Comparison of ENCODE assay signal across 8 cellular contexts in genomic region chr7:47291461-47292051, GRCh38.
A peak's percentile ranks its signal among the peaks of the same experiment; 100 is the strongest.
DNase-seq lines count a peak whose midpoint lies in the region; ATAC-seq and TF ChIP-seq lines count a peak whose summit lies in the region.

No MANE protein-coding gene starts in this region.

- H3K27me3 Mint-ChIP-seq in activated naive CD8-positive, alpha-beta T cell: no peaks in the 10 kb centered on the region
- no peaks in the 10 kb centered on the region for H3K27me3 Mint-ChIP-seq in memory B cell
- no peaks in the 10 kb centered on the region for H3K27me3 Mint-ChIP-seq in CD4-positive, alpha-beta memory T cell

- DNase-seq in GM06990 (ENCODE audit: extremely low read depth, insufficient read length): peak; percentile 37
- no peak for DNase-seq in memory B cell (ENCODE audit: low spot score in 2 of 2)
- no peak for DNase-seq in activated naive CD4-positive, alpha-beta T cell treated with Interleukin-2 at 50 U/mL for 16 hours
- no peak for DNase-seq in CD4-positive, alpha-beta memory T cell
- no peak for DNase-seq in NCI-H1436 (lab: John Stamatoyannopoulos, UW)

- POLR2A ChIA-PET in CD4-positive, alpha-beta memory T cell (lab: Charles Lee; ENCODE audit: partially characterized antibody): no interaction called here

- no peak overlapping the region for H3K4me3 Mint-ChIP-seq in activated naive CD8-positive, alpha-beta T cell
- H3K4me3 Mint-ChIP-seq in memory B cell: no peak overlapping the region
- H3K4me3 Mint-ChIP-seq in CD4-positive, alpha-beta memory T cell: no peak overlapping the region

- no peaks in the 10 kb centered on the region for H3K27me3 ChIP-seq in GM06990 (replicated peaks; ENCODE audit: control insufficient read depth, insufficient read depth, low read length)
- H3K27me3 ChIP-seq in CD4-positive, alpha-beta memory T cell (ENCODE audit: insufficient read depth, low read length): no peaks in the 10 kb centered on the region

- peak overlapping the region; percentile 59 for H3K27ac Mint-ChIP-seq in activated naive CD8-positive, alpha-beta T cell
- peak overlapping the region; percentile 46 for H3K27ac Mint-ChIP-seq in memory B cell
- H3K27ac Mint-ChIP-seq in CD4-positive, alpha-beta memory T cell: no peak overlapping the region

- intact Hi-C loops in CD4-positive, alpha-beta memory T cell (cut with micrococcal nuclease): no loop called here

- no peak overlapping the region for H3K4me3 ChIP-seq in GM06990 (replicated peaks; ENCODE audit: low read depth, low read length)
- no peak overlapping the region for H3K4me3 ChIP-seq in CD4-positive, alpha-beta memory T cell (ENCODE audit: low read length in 2 of 2)

- TF ChIP-seq CTCF in GM06990 (IDR thresholded peaks at IDR 0.05; ENCODE audit: insufficient read depth, low read length, poor library complexity, severe bottlenecking): no peak

- no peaks in the 10 kb centered on the region for H3K36me3 ChIP-seq in GM06990 (ENCODE audit: control insufficient read depth, insufficient read depth, low read length)
- H3K36me3 ChIP-seq in CD4-positive, alpha-beta memory T cell (ENCODE audit: insufficient read depth, low read length): no peaks in the 10 kb centered on the region

- peaks cover 15% of the 10 kb centered on the region for H3K4me1 Mint-ChIP-seq in activated naive CD8-positive, alpha-beta T cell (ENCODE audit: low read depth)
- H3K4me1 Mint-ChIP-seq in memory B cell: peaks cover 7% of the 10 kb centered on the region
- H3K4me1 Mint-ChIP-seq in CD4-positive, alpha-beta memory T cell: no peaks in the 10 kb centered on the region

- H3K27ac ChIP-seq in CD4-positive, alpha-beta memory T cell (ENCODE audit: low read depth, low read length): no peak overlapping the region

- CTCF ChIA-PET in CD4-positive, alpha-beta memory T cell (lab: Charles Lee; ENCODE audit: partially characterized antibody): no interaction called here

- no peaks in the 10 kb centered on the region for H3K9me3 ChIP-seq in CD4-positive, alpha-beta memory T cell (ENCODE audit: control insufficient read depth in 1 of 2, low read length in 2 of 2)

- peak; percentile 93 for ATAC-seq in GM21367 (IDR thresholded peaks at IDR 0.05; ENCODE audit: unreplicated experiment)
- ATAC-seq in HG03565 (IDR thresholded peaks at IDR 0.05; ENCODE audit: unreplicated experiment): peak; percentile 92
- peak; percentile 5 for ATAC-seq in memory B cell (ENCODE audit: low read depth)

- H3K4me1 ChIP-seq in CD4-positive, alpha-beta memory T cell (ENCODE audit: insufficient read depth, low read length): no peaks in the 10 kb centered on the region

- H3K9me3 Mint-ChIP-seq in activated naive CD8-positive, alpha-beta T cell (ENCODE audit: low read depth): no peaks in the 10 kb centered on the region
- no peaks in the 10 kb centered on the region for H3K9me3 Mint-ChIP-seq in memory B cell
- H3K9me3 Mint-ChIP-seq in CD4-positive, alpha-beta memory T cell: peaks cover 0 to 2% (median 0%) of the 10 kb centered on the region in 8 donors

- H3K36me3 Mint-ChIP-seq in activated naive CD8-positive, alpha-beta T cell: no peaks in the 10 kb centered on the region
- peaks cover 41% of the 10 kb centered on the region for H3K36me3 Mint-ChIP-seq in memory B cell
- H3K36me3 Mint-ChIP-seq in CD4-positive, alpha-beta memory T cell: no peaks in the 10 kb centered on the region

Comparison
In these comparisons a context has a peak if more than half of its experiments do, and no peak if none do; other contexts are left out.
1. ATAC-seq: peak in every context shown above with its lines; median percentile 93 in GM21367; 92 in HG03565; 5 in memory B cell.
2. H3K27ac Mint-ChIP-seq: peak in activated naive CD8-positive, alpha-beta T cell (single experiment) and memory B cell (single experiment); none in CD4-positive, alpha-beta memory T cell (0 of 7).